8 cellular contexts compared by ENCODE assay signal in genomic region chr9:13427587-13427986, GRCh38.
A peak's percentile ranks its signal among the peaks of the same experiment; 100 is the strongest.
DNase-seq lines count a peak whose midpoint lies in the region; ATAC-seq and TF ChIP-seq lines count a peak whose summit lies in the region.

No MANE protein-coding gene starts in this region.

- no peak for ATAC-seq in HG03108 (IDR thresholded peaks at IDR 0.05; ENCODE audit: unreplicated experiment)

- H3K4me3 ChIP-seq in coronary artery: no peak overlapping the region

- DNase-seq in HCEC 1CT (peak; percentile 22), NCI-H774 (lab: John Stamatoyannopoulos, UW) (peak; percentile 65), coronary artery (ENCODE audit: low spot score) (no peak), lung microvascular endothelial cell (ENCODE audit: low read depth in 2 of 2) (peak; percentile 79 to 87), NK-92 (lab: John Stamatoyannopoulos, UW; ENCODE audit: unreplicated experiment) (no peak)
- no peak for DNase-seq in stimulated activated CD8-positive, alpha-beta memory T cell treated with anti-CD3 and anti-CD28 coated beads, Interleukin-4, amount 100 ng/mL, for 48 hours

- TF ChIP-seq CTCF in C4-2B (conservative IDR thresholded peaks at IDR 0.05): peak; percentile 85
- TF ChIP-seq CTCF in coronary artery (IDR thresholded peaks at IDR 0.05): peak; percentile 66

- H3K27ac ChIP-seq in C4-2B (no peak overlapping the region), coronary artery (no peak overlapping the region)

Comparison
In these comparisons a context has a peak if more than half of its experiments do, and no peak if none do; other contexts are left out.
1. DNase-seq: peak in HCEC 1CT (single experiment), NCI-H774 (single experiment) and lung microvascular endothelial cell (2 of 2); none in coronary artery (single experiment), stimulated activated CD8-positive, alpha-beta memory T cell treated with anti-CD3 and anti-CD28 coated beads, Interleukin-4, amount 100 ng/mL, for 48 hours (single experiment) and NK-92 (single experiment).